In the genomic region with DNA sequence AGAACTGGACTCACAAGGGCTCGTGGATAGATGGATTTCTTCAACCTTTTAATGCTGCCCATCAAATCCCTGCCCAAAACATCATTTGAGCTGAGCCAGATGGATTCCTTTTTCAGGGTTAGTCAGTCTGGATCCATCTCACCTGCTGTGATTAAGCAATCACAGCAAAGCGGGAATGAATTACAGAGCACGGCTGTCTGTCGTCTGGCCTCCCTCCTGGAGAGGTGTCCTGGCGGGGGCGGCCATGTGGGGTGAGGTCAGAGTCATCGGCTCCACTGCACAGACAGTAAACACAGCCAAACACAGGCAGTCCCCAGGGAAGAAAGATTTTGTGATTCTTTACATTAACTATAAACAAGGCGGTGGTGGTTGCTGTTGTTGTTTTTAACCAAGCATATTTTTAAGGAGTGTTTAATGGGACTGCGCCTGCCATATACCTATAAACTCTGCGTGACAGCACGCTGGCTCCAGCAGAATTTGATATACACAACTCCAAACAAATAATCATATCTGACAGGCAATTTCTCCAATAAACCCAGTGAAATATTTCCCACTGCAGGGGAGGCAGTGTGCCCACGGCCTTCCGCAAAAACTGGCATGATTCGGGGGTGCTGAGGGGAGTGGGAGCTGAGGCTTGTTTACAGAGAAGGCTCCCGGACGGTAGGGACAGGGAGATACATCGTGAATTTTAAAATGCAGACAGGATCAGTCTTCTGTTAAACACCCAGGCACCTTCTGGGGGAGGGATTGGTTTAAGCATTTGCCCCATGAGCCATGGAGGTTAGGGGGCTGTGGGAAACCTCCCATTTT, we compare ENCODE assay signal across 15 cellular contexts.
A peak's percentile ranks its signal among the peaks of the same experiment; 100 is the strongest.
DNase-seq lines count a peak whose midpoint lies in the region; ATAC-seq and TF ChIP-seq lines count a peak whose summit lies in the region.
"Had no signal": no experiment of that assay in that cellular context is flagged by ENCODE, and none has a peak within 500 bp of the region (broad histone marks: within the 10 kb centered on the region; RNA-seq: fewer than 3 reads in every experiment).

No MANE protein-coding gene starts in this region.

- 69% methylated on average over 17 of the region's 17 CpGs for WGBS in SK-N-SH (ENCODE audit: low lambda C conversion rate)

- H3K27ac ChIP-seq in SK-N-SH (ENCODE audit: low read depth in 2 of 2, low read length in 1 of 2): peak overlapping the region in 1 of 2 experiments; percentile 78; a peak in 2 of 4 replicates
- H3K27ac ChIP-seq in RWPE1: no peak overlapping the region
- H3K27ac ChIP-seq in uterus: peak overlapping the region; percentile 54 to 70
- H3K27ac ChIP-seq: left lung, right atrium auricular region, thoracic aorta had no signal

- no peak overlapping the region for H3K4me2 ChIP-seq in SK-N-SH

- no peaks in the 10 kb centered on the region for H3F3A ChIP-seq in SK-N-SH (replicated peaks; ENCODE audit: insufficient read depth)

- H3K36me3 ChIP-seq in SK-N-SH (replicated peaks in 1 of 2; ENCODE audit: control insufficient read depth in 1 of 2, insufficient read depth in 2 of 2, low read length in 1 of 2) (no peaks in the 10 kb centered on the region), uterus (no peaks in the 10 kb centered on the region)
- H3K36me3 ChIP-seq: left lung, right atrium auricular region, thoracic aorta had no signal

- H3K79me2 ChIP-seq in SK-N-SH (ENCODE audit: insufficient read depth): no peaks in the 10 kb centered on the region

- TF ChIP-seq EP300 in SK-N-SH (IDR thresholded peaks at IDR 0.05; ENCODE audit: borderline replicate concordance in 1 of 2, low read depth in 1 of 2, low read length in 1 of 2): no peak

- H3K27me3 ChIP-seq in SK-N-SH (ENCODE audit: insufficient read depth) (no peaks in the 10 kb centered on the region), uterus (no peaks in the 10 kb centered on the region)
- H3K27me3 ChIP-seq: right atrium auricular region had no signal

- no peaks in the 10 kb centered on the region for H4K20me1 ChIP-seq in SK-N-SH (ENCODE audit: insufficient read depth)

- H3K9me2 ChIP-seq in SK-N-SH: no peaks in the 10 kb centered on the region

- TF ChIP-seq POLR2A in uterus (IDR thresholded peaks at IDR 0.05): no peak

- peak; percentile 7; the same call in 1 of the 2 replicates for TF ChIP-seq RAD21 in SK-N-SH (IDR thresholded peaks at IDR 0.05; ENCODE audit: low read length)

- DNase-seq in SK-N-SH (peak; percentile 59), RWPE1 (ENCODE audit: low spot score) (peak; percentile 45), left lobe of liver (ENCODE audit: low spot score) (peak; percentile 72), uterus (peak; percentile 75 to 87), AG08396 (ENCODE audit: low spot score) (no peak), SHP77 (lab: John Stamatoyannopoulos, UW) (no peak)
- DNase-seq: activated naive CD4-positive, alpha-beta T cell; left lung; naive thymus-derived CD8-positive, alpha-beta T cell; T-cell had no signal

- intact Hi-C loops in uterus (cut with DNase I; ENCODE audit: low total_unique reads): no loop called here

- H2AFZ ChIP-seq in SK-N-SH (ENCODE audit: low read depth): no peak overlapping the region

- peaks cover 0 to 18% of the 10 kb centered on the region in 2 experiments; a peak in 1 of 4 replicates for H3K4me1 ChIP-seq in SK-N-SH (ENCODE audit: control insufficient read depth in 1 of 2, insufficient read depth in 2 of 2, low read depth in 1 of 2, low read length in 1 of 2)
- peaks cover 0 to 5% of the 10 kb centered on the region in 2 donors for H3K4me1 ChIP-seq in uterus

- POLR2A ChIA-PET in SK-N-SH (lab: Yijun Ruan, JAX): no interaction called here
- POLR2A ChIA-PET in RWPE1 (lab: Yijun Ruan, JAX; ENCODE audit: low non-redundant PET): no interaction called here

- no peak overlapping the region for H3K9ac ChIP-seq in SK-N-SH

- TF ChIP-seq CTCF in SK-N-SH (IDR thresholded peaks at IDR 0.05) (no peak), RWPE1 (conservative IDR thresholded peaks at IDR 0.05; ENCODE audit: low read depth) (no peak), uterus (IDR thresholded peaks at IDR 0.05) (no peak)

- H3K9me3 ChIP-seq in SK-N-SH (no peaks in the 10 kb centered on the region), uterus (no peaks in the 10 kb centered on the region)
- H3K9me3 ChIP-seq: left lung, right atrium auricular region, thoracic aorta had no signal

- CTCF ChIA-PET in SK-N-SH (lab: Yijun Ruan, JAX): no interaction called here
- CTCF ChIA-PET in RWPE1 (lab: Yijun Ruan, JAX): no interaction called here

- H3K4me3 ChIP-seq in SK-N-SH (ENCODE audit: low read depth in 2 of 2, low read length in 1 of 2) (no peak overlapping the region), uterus (no peak overlapping the region)
- H3K4me3 ChIP-seq: left lung, right atrium auricular region, thoracic aorta had no signal

- ATAC-seq in SK-N-SH treated with all-trans-retinoic acid at 6 μM for 48 hours (no peak; the same call in 2 of the 3 replicates), left lobe of liver (peak; percentile 79), GM19324 (IDR thresholded peaks at IDR 0.05; ENCODE audit: low FRiP score, unreplicated experiment) (no peak)
- ATAC-seq: left lung; naive thymus-derived CD8-positive, alpha-beta T cell; Panc1; T-cell had no signal

TF ChIP-seq in SK-N-SH, 30 proteins besides CTCF, POLR2A, EP300 and RAD21 (continues in another document):
- TF ChIP-seq FOSL2 (IDR thresholded peaks at IDR 0.05; ENCODE audit: borderline replicate concordance, low read depth) (no peak), GABPA (IDR thresholded peaks at IDR 0.05; ENCODE audit: low read depth) (no peak)
- TF ChIP-seq, protein P1, sequence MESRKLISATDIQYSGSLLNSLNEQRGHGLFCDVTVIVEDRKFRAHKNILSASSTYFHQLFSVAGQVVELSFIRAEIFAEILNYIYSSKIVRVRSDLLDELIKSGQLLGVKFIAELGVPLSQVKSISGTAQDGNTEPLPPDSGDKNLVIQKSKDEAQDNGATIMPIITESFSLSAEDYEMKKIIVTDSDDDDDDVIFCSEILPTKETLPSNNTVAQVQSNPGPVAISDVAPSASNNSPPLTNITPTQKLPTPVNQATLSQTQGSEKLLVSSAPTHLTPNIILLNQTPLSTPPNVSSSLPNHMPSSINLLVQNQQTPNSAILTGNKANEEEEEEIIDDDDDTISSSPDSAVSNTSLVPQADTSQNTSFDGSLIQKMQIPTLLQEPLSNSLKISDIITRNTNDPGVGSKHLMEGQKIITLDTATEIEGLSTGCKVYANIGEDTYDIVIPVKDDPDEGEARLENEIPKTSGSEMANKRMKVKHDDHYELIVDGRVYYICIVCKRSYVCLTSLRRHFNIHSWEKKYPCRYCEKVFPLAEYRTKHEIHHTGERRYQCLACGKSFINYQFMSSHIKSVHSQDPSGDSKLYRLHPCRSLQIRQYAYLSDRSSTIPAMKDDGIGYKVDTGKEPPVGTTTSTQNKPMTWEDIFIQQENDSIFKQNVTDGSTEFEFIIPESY (IDR thresholded peaks at IDR 0.05; ENCODE audit: borderline replicate concordance, low read depth): no peak

TF ChIP-seq in SK-N-SH treated with all-trans-retinoic acid at 6 μM for 48 hours, 23 proteins besides CTCF, POLR2A, EP300 and RAD21 (continues in another document):
- TF ChIP-seq GLIS3 (CRISPR knock-in tag; IDR thresholded peaks at IDR 0.05) (no peak), ARNTL (CRISPR knock-in tag; IDR thresholded peaks at IDR 0.05; ENCODE audit: borderline replicate concordance, low read depth) (no peak), BACH2 (CRISPR knock-in tag; IDR thresholded peaks at IDR 0.05; ENCODE audit: borderline replicate concordance) (no peak), RARB (CRISPR knock-in tag; IDR thresholded peaks at IDR 0.05) (no peak), OSR1 (CRISPR knock-in tag; IDR thresholded peaks at IDR 0.05) (no peak), TSHZ2 (CRISPR knock-in tag; IDR thresholded peaks at IDR 0.05) (no peak; the same call in 1 of the 2 replicates)
- TF ChIP-seq, protein P2, sequence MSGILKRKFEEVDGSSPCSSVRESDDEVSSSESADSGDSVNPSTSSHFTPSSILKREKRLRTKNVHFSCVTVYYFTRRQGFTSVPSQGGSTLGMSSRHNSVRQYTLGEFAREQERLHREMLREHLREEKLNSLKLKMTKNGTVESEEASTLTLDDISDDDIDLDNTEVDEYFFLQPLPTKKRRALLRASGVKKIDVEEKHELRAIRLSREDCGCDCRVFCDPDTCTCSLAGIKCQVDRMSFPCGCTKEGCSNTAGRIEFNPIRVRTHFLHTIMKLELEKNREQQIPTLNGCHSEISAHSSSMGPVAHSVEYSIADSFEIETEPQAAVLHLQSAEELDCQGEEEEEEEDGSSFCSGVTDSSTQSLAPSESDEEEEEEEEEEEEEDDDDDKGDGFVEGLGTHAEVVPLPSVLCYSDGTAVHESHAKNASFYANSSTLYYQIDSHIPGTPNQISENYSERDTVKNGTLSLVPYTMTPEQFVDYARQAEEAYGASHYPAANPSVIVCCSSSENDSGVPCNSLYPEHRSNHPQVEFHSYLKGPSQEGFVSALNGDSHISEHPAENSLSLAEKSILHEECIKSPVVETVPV (CRISPR knock-in tag; IDR thresholded peaks at IDR 0.05): no peak

Comparison
In these comparisons a context has a peak if more than half of its experiments do, and no peak if none do; other contexts are left out.
1. DNase-seq: peak in SK-N-SH (single experiment), RWPE1 (single experiment), left lobe of liver (single experiment) and uterus (2 of 2); none in AG08396 (single experiment) and SHP77 (0 of 2).